ENCODE assay signal across 9 cellular contexts in genomic region chr17:10730956-10731879, GRCh38. TPM values are rescaled to one million over a fixed set of nuclear protein-coding genes. Genes with fewer than 3 reads are reported as not detected.
A peak's percentile ranks its signal among the peaks of the same experiment; 100 is the strongest.
DNase-seq lines count a peak whose midpoint lies in the region; ATAC-seq and TF ChIP-seq lines count a peak whose summit lies in the region.
"Had no signal": no experiment of that assay in that cellular context is flagged by ENCODE, and none has a peak within 500 bp of the region (broad histone marks: within the 10 kb centered on the region; RNA-seq: fewer than 3 reads in every experiment).

No MANE protein-coding gene starts in this region.

- H3K27me3 Mint-ChIP-seq in activated CD4-positive, alpha-beta T cell treated with anti-CD3 and anti-CD28 coated beads for 36 hours: no peaks in the 10 kb centered on the region
- H3K27me3 Mint-ChIP-seq in activated naive CD8-positive, alpha-beta T cell treated with anti-CD3 and anti-CD28 coated beads, Interleukin-2, amount 10 ng/mL, durations not matched to agents 7 days and 5 days: no peaks in the 10 kb centered on the region

- no peaks in the 10 kb centered on the region for H3K36me3 Mint-ChIP-seq in activated CD4-positive, alpha-beta T cell treated with anti-CD3 and anti-CD28 coated beads for 36 hours (ENCODE audit: low read depth)
- no peaks in the 10 kb centered on the region for H3K36me3 Mint-ChIP-seq in activated naive CD8-positive, alpha-beta T cell treated with anti-CD3 and anti-CD28 coated beads, Interleukin-2, amount 10 ng/mL, durations not matched to agents 7 days and 5 days

- H3K27ac ChIP-seq in suprapubic skin: peak overlapping the region; percentile 35

- no peak for DNase-seq in activated CD4-positive, alpha-beta T cell treated with anti-CD3 and anti-CD28 coated beads for 36 hours
- DNase-seq in activated CD4-positive, alpha-beta T cell treated with anti-CD3 and anti-CD28 coated beads for 1 hour: no peak
- no peak for DNase-seq in activated naive CD8-positive, alpha-beta T cell treated with anti-CD3 and anti-CD28 coated beads, Interleukin-2, amount 10 ng/mL, durations not matched to agents 7 days and 5 days
- DNase-seq in left lobe of liver (ENCODE audit: low spot score): peak; percentile 59
- peak in 1 of 2 donors; percentile 77 for DNase-seq in suprapubic skin (ENCODE audit: low spot score in 2 of 2)
- no peak for DNase-seq in mucosa of gallbladder (ENCODE audit: low spot score)
- DNase-seq in NCI-H748 treated with DMSO at 0.1 percent for 48 hours (lab: John Stamatoyannopoulos, UW): no peak

- TF ChIP-seq EP300 in suprapubic skin (IDR thresholded peaks at IDR 0.05): no peak

- H3K9me3 ChIP-seq in suprapubic skin: no peaks in the 10 kb centered on the region

- H3K9me3 Mint-ChIP-seq in activated CD4-positive, alpha-beta T cell treated with anti-CD3 and anti-CD28 coated beads for 36 hours (ENCODE audit: low read depth): no peaks in the 10 kb centered on the region
- H3K9me3 Mint-ChIP-seq in activated naive CD8-positive, alpha-beta T cell treated with anti-CD3 and anti-CD28 coated beads, Interleukin-2, amount 10 ng/mL, durations not matched to agents 7 days and 5 days: no peaks in the 10 kb centered on the region

- ATAC-seq in activated CD4-positive, alpha-beta T cell treated with anti-CD3 and anti-CD28 coated beads for 36 hours: no peak
- ATAC-seq in activated naive CD8-positive, alpha-beta T cell treated with anti-CD3 and anti-CD28 coated beads, Interleukin-2, amount 10 ng/mL, durations not matched to agents 7 days and 5 days (ENCODE audit: low read depth): no peak
- ATAC-seq in left lobe of liver (peak; percentile 22), HG02852 (IDR thresholded peaks at IDR 0.05; ENCODE audit: unreplicated experiment) (no peak)
- ATAC-seq: left ventricle myocardium superior had no signal

- peak overlapping the region; percentile 80 for H3K4me3 Mint-ChIP-seq in activated CD4-positive, alpha-beta T cell treated with anti-CD3 and anti-CD28 coated beads for 36 hours
- peak overlapping the region; percentile 94 for H3K4me3 Mint-ChIP-seq in activated naive CD8-positive, alpha-beta T cell treated with anti-CD3 and anti-CD28 coated beads, Interleukin-2, amount 10 ng/mL, durations not matched to agents 7 days and 5 days

- intact Hi-C loops in activated CD4-positive, alpha-beta T cell treated with anti-CD3 and anti-CD28 coated beads for 36 hours (cut with DNase I, micrococcal nuclease): no loop called here

- no peaks in the 10 kb centered on the region for H3K27me3 ChIP-seq in suprapubic skin

- peaks cover 26% of the 10 kb centered on the region for H3K4me1 Mint-ChIP-seq in activated CD4-positive, alpha-beta T cell treated with anti-CD3 and anti-CD28 coated beads for 36 hours
- H3K4me1 Mint-ChIP-seq in activated naive CD8-positive, alpha-beta T cell treated with anti-CD3 and anti-CD28 coated beads, Interleukin-2, amount 10 ng/mL, durations not matched to agents 7 days and 5 days: peaks cover 9% of the 10 kb centered on the region

- peak overlapping the region; percentile 65 for H3K4me3 ChIP-seq in suprapubic skin

- TF ChIP-seq POLR2A in suprapubic skin (IDR thresholded peaks at IDR 0.05): no peak

- CTCF ChIA-PET in activated CD4-positive, alpha-beta T cell treated with anti-CD3 and anti-CD28 coated beads for 36 hours (lab: Charles Lee): interaction anchor here (0.6 to 1.2 kb wide), 3 partner anchors 41 to 962 kb away, joined by 3 to 4 read pairs (median 3); no protein-coding TSS in a partner anchor

- H3K36me3 ChIP-seq in suprapubic skin: no peaks in the 10 kb centered on the region

- POLR2A ChIA-PET in activated CD4-positive, alpha-beta T cell treated with anti-CD3 and anti-CD28 coated beads for 36 hours (lab: Charles Lee): no interaction called here
- POLR2A ChIA-PET in activated naive CD8-positive, alpha-beta T cell treated with anti-CD3 and anti-CD28 coated beads, Interleukin-2, amount 10 ng/mL, durations not matched to agents 7 days and 5 days (lab: Charles Lee): no interaction called here

- WGBS in suprapubic skin: 47% methylated on average over 19 of the region's 19 CpGs

- no peak overlapping the region for H3K27ac Mint-ChIP-seq in activated CD4-positive, alpha-beta T cell treated with anti-CD3 and anti-CD28 coated beads for 36 hours
- no peak overlapping the region for H3K27ac Mint-ChIP-seq in activated naive CD8-positive, alpha-beta T cell treated with anti-CD3 and anti-CD28 coated beads, Interleukin-2, amount 10 ng/mL, durations not matched to agents 7 days and 5 days

- TF ChIP-seq CTCF in suprapubic skin (IDR thresholded peaks at IDR 0.05): no peak

- H3K4me1 ChIP-seq in suprapubic skin: peaks cover 13% of the 10 kb centered on the region

RNA-seq across cellular contexts. Expression of gene TMEM220, which starts 1.4 kb away (rescaled TPM):
- 1 to 10 TPM; 1.1 to 2.1 TPM for total RNA-seq in activated CD4-positive, alpha-beta T cell treated with anti-CD3 and anti-CD28 coated beads for 36 hours
- 1 to 10 TPM in 1 of 2 experiments, under 1 TPM in 1; 0.86 to 1.7 TPM for total RNA-seq in activated naive CD8-positive, alpha-beta T cell treated with anti-CD3 and anti-CD28 coated beads, Interleukin-2, amount 10 ng/mL, durations not matched to agents 7 days and 5 days
- total RNA-seq in left lobe of liver (42.7 TPM), suprapubic skin (10 to 100 TPM in 2 of 4 donors, 1 to 10 TPM in 2; 4.5 to 12.1 (median 9.4) TPM), mucosa of gallbladder (17.7 TPM)

RNA-seq across cellular contexts. Expression of gene ADPRM, which starts 33.8 kb away (rescaled TPM):
- 10 to 100 TPM; 11.2 to 12.8 TPM for total RNA-seq in activated CD4-positive, alpha-beta T cell treated with anti-CD3 and anti-CD28 coated beads for 36 hours
- 10 to 100 TPM; 19.3 to 23.9 TPM for total RNA-seq in activated naive CD8-positive, alpha-beta T cell treated with anti-CD3 and anti-CD28 coated beads, Interleukin-2, amount 10 ng/mL, durations not matched to agents 7 days and 5 days
- total RNA-seq in left lobe of liver (3.9 TPM), suprapubic skin (10 to 100 TPM in 3 of 4 donors, 1 to 10 TPM in 1; 8.8 to 22.4 (median 10.6) TPM), mucosa of gallbladder (9.2 TPM)

RNA-seq across cellular contexts. Expression of gene SCO1, which starts 33.9 kb away (rescaled TPM):
- total RNA-seq in activated CD4-positive, alpha-beta T cell treated with anti-CD3 and anti-CD28 coated beads for 36 hours: 10 to 100 TPM; 39.7 to 42.3 TPM
- 10 to 100 TPM; 25.3 to 26.2 TPM for total RNA-seq in activated naive CD8-positive, alpha-beta T cell treated with anti-CD3 and anti-CD28 coated beads, Interleukin-2, amount 10 ng/mL, durations not matched to agents 7 days and 5 days
- total RNA-seq in left lobe of liver (30.6 TPM), suprapubic skin (10 to 100 TPM; 11.9 to 34.2 (median 14.1) TPM), mucosa of gallbladder (33.4 TPM)
